ENCODE assay signal across 20 cellular contexts in the genomic region with DNA sequence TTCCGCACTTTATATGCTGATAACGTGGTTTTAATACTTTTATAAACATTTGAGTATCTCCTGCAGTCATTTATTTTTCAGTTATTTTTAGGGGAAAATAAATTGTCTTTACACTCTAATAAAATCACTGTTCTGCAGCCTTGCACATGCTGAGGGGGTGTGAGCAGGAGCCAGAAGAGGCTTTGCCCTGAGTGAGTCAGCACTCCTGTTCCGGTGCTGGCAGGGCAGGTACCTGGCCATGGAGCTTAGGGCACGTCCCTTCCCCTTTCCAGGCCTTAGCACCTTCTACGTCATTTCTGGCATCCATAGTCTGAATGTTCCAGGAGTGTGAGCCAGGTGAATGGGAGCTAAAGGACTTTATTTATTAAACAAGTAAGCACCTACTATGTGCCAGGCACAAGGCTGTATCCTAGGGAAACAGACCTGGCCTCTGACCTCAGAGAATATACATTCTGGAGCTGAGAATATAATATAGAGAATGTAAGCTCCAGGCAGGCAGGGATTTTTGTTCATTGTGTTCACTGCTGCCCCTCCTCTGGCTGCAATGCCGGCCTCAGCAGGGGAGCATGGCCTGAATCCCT.
DNase-seq lines count a peak whose midpoint lies in the region; ATAC-seq, FAIRE-seq and TF ChIP-seq lines count a peak whose summit lies in the region.
"Had no signal": no experiment of that assay in that cellular context is flagged by ENCODE, and none has a peak within 500 bp of the region (broad histone marks: within the 10 kb centered on the region; RNA-seq: fewer than 3 reads in every experiment).

No MANE protein-coding gene starts in this region.

- no peaks in the 10 kb centered on the region for H3K9me3 Mint-ChIP-seq in activated CD4-positive, alpha-beta T cell treated with anti-CD3 and anti-CD28 coated beads, Interleukin-2, amount 10 ng/mL, durations not matched to agents 24 days and 14 days
- H3K9me3 Mint-ChIP-seq: CD8-positive, alpha-beta memory T cell had no signal

- H3K9me3 ChIP-seq in BLaER1 treated with 17β-estradiol and CSF1 and Interleukin-3, amounts not matched to agents 10 nM and 100 nM (replicated peaks in 1 of 11): no peaks in the 10 kb centered on the region
- no peaks in the 10 kb centered on the region for H3K9me3 ChIP-seq in left lung
- H3K9me3 ChIP-seq: pancreas, stomach had no signal

- DNase-seq in HK-2 (ENCODE audit: unreplicated experiment) (peak; percentile 30), bronchial epithelial cell (ENCODE audit: low read depth) (peak; percentile 75), left lung (no peak), RCC 7860 (ENCODE audit: low spot score) (no peak)
- no peak for DNase-seq in stimulated activated CD4-positive, alpha-beta T cell treated with anti-CD3 and anti-CD28 coated beads, Interleukin-15, amount 100 ng/mL, for 24 hours
- no peak for DNase-seq in activated CD4-positive, alpha-beta T cell treated with anti-CD3 and anti-CD28 coated beads, Interleukin-2, amount 10 ng/mL, durations not matched to agents 24 days and 14 days
- DNase-seq: activated CD4-positive, alpha-beta T cell treated with anti-CD3 and anti-CD28 coated beads, Interleukin-2, amount 50 U/mL, for 4 hours; activated T-cell treated with anti-CD3 and anti-CD28 coated beads, Interleukin-2, amount 50 U/mL, for 48 hours; CD8-positive, alpha-beta memory T cell; NCI-H146; NCI-H345; pancreas; stimulated activated CD4-positive, alpha-beta T cell treated with anti-CD3 and anti-CD28 coated beads, Interleukin-2, amount 100 ng/mL, for 24 hours; stomach; T-helper 1 cell had no signal

- intact Hi-C loops in left lung (cut with DNase I): no loop called here
- intact Hi-C loops in activated CD4-positive, alpha-beta T cell treated with anti-CD3 and anti-CD28 coated beads, Interleukin-2, amount 10 ng/mL, durations not matched to agents 24 days and 14 days (cut with micrococcal nuclease): no loop called here

- ATAC-seq in left lung: peak; percentile 68
- ATAC-seq in GM18858 (IDR thresholded peaks at IDR 0.05; ENCODE audit: unreplicated experiment): no peak
- ATAC-seq: Right ventricle myocardium inferior had no signal

- FAIRE-seq in bronchial epithelial cell (lab: Jason Lieb, UNC) (peak; percentile 7), RCC 7860 (lab: Jason Lieb, UNC) (no peak)
- FAIRE-seq: pancreas had no signal

- H3K4me3 Mint-ChIP-seq in activated CD4-positive, alpha-beta T cell treated with anti-CD3 and anti-CD28 coated beads, Interleukin-2, amount 10 ng/mL, durations not matched to agents 24 days and 14 days: no peak overlapping the region
- H3K4me3 Mint-ChIP-seq: activated naive CD8-positive, alpha-beta T cell; CD8-positive, alpha-beta memory T cell had no signal

- H3K36me3 Mint-ChIP-seq in activated CD4-positive, alpha-beta T cell treated with anti-CD3 and anti-CD28 coated beads, Interleukin-2, amount 10 ng/mL, durations not matched to agents 24 days and 14 days (ENCODE audit: low read depth): no peaks in the 10 kb centered on the region
- H3K36me3 Mint-ChIP-seq: activated naive CD8-positive, alpha-beta T cell; CD8-positive, alpha-beta memory T cell had no signal

- H3K4me1 Mint-ChIP-seq in activated CD4-positive, alpha-beta T cell treated with anti-CD3 and anti-CD28 coated beads, Interleukin-2, amount 10 ng/mL, durations not matched to agents 24 days and 14 days: no peaks in the 10 kb centered on the region
- H3K4me1 Mint-ChIP-seq: CD8-positive, alpha-beta memory T cell had no signal

- no peak for TF ChIP-seq CTCF in bronchial epithelial cell (IDR thresholded peaks at IDR 0.05; ENCODE audit: insufficient read depth, low read length, severe bottlenecking)
- no peak for TF ChIP-seq CTCF in left lung (IDR thresholded peaks at IDR 0.05)

- no peaks in the 10 kb centered on the region for H3K36me3 ChIP-seq in BLaER1 treated with 17β-estradiol and CSF1 and Interleukin-3, amounts not matched to agents 10 nM and 100 nM
- H3K36me3 ChIP-seq in bronchial epithelial cell (ENCODE audit: control insufficient read depth, insufficient read depth, low read length) (no peaks in the 10 kb centered on the region), left lung (no peaks in the 10 kb centered on the region)
- H3K36me3 ChIP-seq: pancreas, stomach had no signal

- no peaks in the 10 kb centered on the region for H4K20me1 ChIP-seq in BLaER1 treated with 17β-estradiol and CSF1 and Interleukin-3, amounts not matched to agents 10 nM and 100 nM

- H3K4me1 ChIP-seq in BLaER1 treated with 17β-estradiol and CSF1 and Interleukin-3, amounts not matched to agents 10 nM and 100 nM: peaks cover 9 to 35% (median 31%) of the 10 kb centered on the region in 10 experiments
- H3K4me1 ChIP-seq in left lung: no peaks in the 10 kb centered on the region
- H3K4me1 ChIP-seq: pancreas, stomach had no signal

- H3K9ac ChIP-seq in BLaER1 treated with 17β-estradiol and CSF1 and Interleukin-3, amounts not matched to agents 10 nM and 100 nM: no peak overlapping the region

- H3K27ac Mint-ChIP-seq in activated CD4-positive, alpha-beta T cell treated with anti-CD3 and anti-CD28 coated beads, Interleukin-2, amount 10 ng/mL, durations not matched to agents 24 days and 14 days: no peak overlapping the region
- H3K27ac Mint-ChIP-seq: activated naive CD8-positive, alpha-beta T cell; CD8-positive, alpha-beta memory T cell had no signal

- H3K4me3 ChIP-seq in BLaER1 treated with 17β-estradiol and CSF1 and Interleukin-3, amounts not matched to agents 10 nM and 100 nM: no peak overlapping the region
- H3K4me3 ChIP-seq in bronchial epithelial cell (ENCODE audit: low read depth, low read length): no peak overlapping the region
- no peak overlapping the region for H3K4me3 ChIP-seq in left lung
- H3K4me3 ChIP-seq: coronary artery, pancreas, stomach had no signal

- peak overlapping the region in 8 of 11 experiments; percentile 74 to 96 (median 89); a peak in 15 of 22 replicates for H3K4me2 ChIP-seq in BLaER1 treated with 17β-estradiol and CSF1 and Interleukin-3, amounts not matched to agents 10 nM and 100 nM

- H3K27me3 Mint-ChIP-seq in activated CD4-positive, alpha-beta T cell treated with anti-CD3 and anti-CD28 coated beads, Interleukin-2, amount 10 ng/mL, durations not matched to agents 24 days and 14 days: peaks cover 8% of the 10 kb centered on the region

- H3K27me3 ChIP-seq in BLaER1 treated with 17β-estradiol and CSF1 and Interleukin-3, amounts not matched to agents 10 nM and 100 nM: no peaks in the 10 kb centered on the region
- H3K27me3 ChIP-seq in bronchial epithelial cell (ENCODE audit: control insufficient read depth, insufficient read depth, low read length): no peaks in the 10 kb centered on the region
- H3K27me3 ChIP-seq in left lung: peaks cover 0 to 14% of the 10 kb centered on the region in 2 donors
- H3K27me3 ChIP-seq: pancreas had no signal

- H3K27ac ChIP-seq in BLaER1 treated with 17β-estradiol and CSF1 and Interleukin-3, amounts not matched to agents 10 nM and 100 nM: peak overlapping the region in 4 of 11 experiments; percentile 82 to 90 (median 86); a peak in 7 of 22 replicates
- H3K27ac ChIP-seq in left lung: no peak overlapping the region
- H3K27ac ChIP-seq: coronary artery, pancreas, stomach had no signal

Comparison
In these comparisons a context has a peak if more than half of its experiments do, and no peak if none do; other contexts are left out.
1. DNase-seq: peak in HK-2 (single experiment) and bronchial epithelial cell (single experiment); none in left lung (0 of 2), stimulated activated CD4-positive, alpha-beta T cell treated with anti-CD3 and anti-CD28 coated beads, Interleukin-15, amount 100 ng/mL, for 24 hours (single experiment), RCC 7860 (single experiment) and activated CD4-positive, alpha-beta T cell treated with anti-CD3 and anti-CD28 coated beads, Interleukin-2, amount 10 ng/mL, durations not matched to agents 24 days and 14 days (single experiment).